In genomic region chr17:30682280-30682679, GRCh38 we compare ENCODE assay signal across 4 cellular contexts.
DNase-seq lines count a peak whose midpoint lies in the region; ATAC-seq, FAIRE-seq and TF ChIP-seq lines count a peak whose summit lies in the region.
"Not testable (repeated sequence)": the region's sequence is repeated elsewhere in the genome, so short reads cannot be mapped to it uniquely, and the experiment has no call there.

No MANE protein-coding gene starts in this region.

- H4K20me1 ChIP-seq in K562 (replicated peaks; ENCODE audit: control insufficient read depth, insufficient read depth, low read length); HepG2 (ENCODE audit: insufficient read depth, low read length): not testable (repeated sequence)

- not testable (repeated sequence) for H3K9me1 ChIP-seq in K562 (ENCODE audit: control insufficient read depth, insufficient read depth, low read length)

- not testable (repeated sequence) for H3K9me3 ChIP-seq in HEK293 (ENCODE audit: control insufficient read depth, insufficient read depth, low read depth, low read length); K562 (replicated peaks; ENCODE audit: control insufficient read depth, insufficient read depth, low read depth, low read length); HepG2 (ENCODE audit: low read length)

- FAIRE-seq in HTR-8/SVneo (lab: Jason Lieb, UNC): peak; percentile 91
- not testable (repeated sequence) for FAIRE-seq in K562 (lab: Jason Lieb, UNC); HepG2 (lab: Jason Lieb, UNC)

- BruUV-seq in K562 (replicated peaks; lab: Mats Ljungman, UMichigan); HepG2 (replicated peaks; lab: Mats Ljungman, UMichigan): not testable (repeated sequence)

- POLR2A ChIA-PET in HEK293 (lab: Yijun Ruan, JAX); HepG2 (lab: Yijun Ruan, JAX): not testable (repeated sequence)
- POLR2A ChIA-PET in K562 (lab: Yijun Ruan, JAX): interaction anchor here (0.6 kb wide), 1 partner anchor 76 kb away, joined by 3 read pairs; no protein-coding TSS in a partner anchor

- H3K4me2 ChIP-seq in K562 (ENCODE audit: insufficient read depth, low read length); HepG2 (ENCODE audit: low read depth, low read length): not testable (repeated sequence)

- H3K36me3 ChIP-seq in HEK293 (ENCODE audit: control insufficient read depth in 2 of 2, insufficient read depth in 1 of 2, low read length in 2 of 2); K562 (ENCODE audit: control insufficient read depth, insufficient read depth, low read length); HepG2 (replicated peaks in 1 of 2; ENCODE audit: control insufficient read depth in 1 of 2, insufficient read depth in 2 of 2, low read length in 2 of 2): not testable (repeated sequence)

- TF ChIP-seq POLR2A in K562 (conservative IDR thresholded peaks at IDR 0.05); HepG2 (IDR thresholded peaks at IDR 0.05; ENCODE audit: insufficient read depth in 1 of 2, low read depth in 2 of 2, low read length in 2 of 2): not testable (repeated sequence)

- not testable (repeated sequence) for H2AFZ ChIP-seq in K562 (ENCODE audit: low read depth, low read length); HepG2 (ENCODE audit: low read length)

- not testable (repeated sequence) for H3K27ac ChIP-seq in HEK293 (ENCODE audit: extremely low read depth, low read depth, low read length); K562 (ENCODE audit: extremely low read depth, low read depth, low read length); HepG2 (ENCODE audit: extremely low read length, insufficient read depth, low read length)

- not testable (repeated sequence) for TF ChIP-seq CTCF in HEK293 (tag by site-specific recombination; IDR thresholded peaks at IDR 0.05); K562 (IDR thresholded peaks at IDR 0.05 in 2 of 3, conservative IDR thresholded peaks at IDR 0.05 in 1 of 3; ENCODE audit: insufficient read depth in 2 of 3, low read depth in 1 of 3, low read length in 3 of 3); HepG2 (CRISPR knock-in tag; IDR thresholded peaks at IDR 0.05)

- H3K79me2 ChIP-seq in K562 (ENCODE audit: control insufficient read depth, insufficient read depth, low read length); HepG2 (ENCODE audit: insufficient read depth, low read length): not testable (repeated sequence)

- WGBS in K562 (ENCODE audit: insufficient coverage, low coverage, missing lambda C conversion rate): 7% methylated on average over 4 of the region's 4 CpGs
- WGBS in HepG2 (ENCODE audit: low lambda C conversion rate): 56% methylated on average over 3 of the region's 4 CpGs

- H3K4me1 ChIP-seq in HEK293 (ENCODE audit: control insufficient read depth, insufficient read depth, low read length); K562 (replicated peaks in 1 of 2; ENCODE audit: control insufficient read depth in 2 of 2, insufficient read depth in 2 of 2, low read length in 2 of 2); HepG2 (ENCODE audit: insufficient read depth, low read length): not testable (repeated sequence)

- not testable (repeated sequence) for H3K27me3 ChIP-seq in K562 (ENCODE audit: control insufficient read depth in 2 of 2, insufficient read depth in 2 of 2, low read length in 2 of 2); HepG2 (ENCODE audit: control insufficient read depth in 1 of 2, insufficient read depth in 2 of 2, low read length in 2 of 2)

- in situ Hi-C loops in K562 (cut with MboI); HepG2 (cut with HindIII; ENCODE audit: extremely low pct_ligation_motif_present, low pct_unique_long_range_greater_than_20kb): not testable (repeated sequence)

- H3K9ac ChIP-seq in K562 (ENCODE audit: insufficient read depth in 1 of 2, low read depth in 2 of 2, low read length in 2 of 2); HepG2 (ENCODE audit: insufficient read depth, low read depth, low read length): not testable (repeated sequence)

- not testable (repeated sequence) for DNase-seq in HTR-8/SVneo (ENCODE audit: insufficient read length, low spot score); K562 (ENCODE audit: extremely low read depth in 1 of 4, low spot score in 3 of 4); HepG2 (ENCODE audit: low spot score)

- TF ChIP-seq EP300 in K562 (IDR thresholded peaks at IDR 0.05; ENCODE audit: low read length); HepG2 (IDR thresholded peaks at IDR 0.05; ENCODE audit: low read depth in 2 of 2, low read length in 2 of 2); HepG2 (CRISPR knock-in tag; IDR thresholded peaks at IDR 0.05; ENCODE audit: borderline replicate concordance): not testable (repeated sequence)

- H3K4me3 ChIP-seq in HEK293 (ENCODE audit: low read depth, low read length); K562; HepG2 (replicated peaks in 1 of 3; ENCODE audit: insufficient read depth in 1 of 3, low read depth in 2 of 3, low read length in 3 of 3): not testable (repeated sequence)

- intact Hi-C loops in K562 (cut with micrococcal nuclease); HepG2 (cut with micrococcal nuclease; ENCODE audit: unreplicated experiment): not testable (repeated sequence)

- not testable (repeated sequence) for ATAC-seq in K562, HepG2

- CTCF ChIA-PET in HEK293 (lab: Yijun Ruan, JAX); K562 (lab: Yijun Ruan, JAX; ENCODE audit: low intra/inter-chr PET ratio); HepG2 (lab: Yijun Ruan, JAX; ENCODE audit: low intra/inter-chr PET ratio, low total read pairs): not testable (repeated sequence)

- TF ChIP-seq RAD21 in K562 (CRISPR knock-in tag; conservative IDR thresholded peaks at IDR 0.05 in 1 of 2, IDR thresholded peaks at IDR 0.05 in 1 of 2); HepG2 (CRISPR knock-in tag; IDR thresholded peaks at IDR 0.05): not testable (repeated sequence)

TF ChIP-seq in HEK293, 187 proteins besides CTCF, POLR2A, EP300 and RAD21:
- TF ChIP-seq ZNF121 (tag by site-specific recombination; IDR thresholded peaks at IDR 0.05): peak; percentile 64
TF ChIP-seq in HEK293: peak in this region for 1; not testable (repeated sequence) for 186.

TF ChIP-seq in K562, 482 proteins besides CTCF, POLR2A, EP300 and RAD21:
- TF ChIP-seq ZNF121 (CRISPR knock-in tag; conservative IDR thresholded peaks at IDR 0.05): peak; percentile 75

TF ChIP-seq in HepG2, 621 proteins besides CTCF, POLR2A, EP300 and RAD21:
- 0 out of 2 replicates have a peak, but pooled peaks have one; percentile 31 for TF ChIP-seq ZNF121 (CRISPR knock-in tag; IDR thresholded peaks at IDR 0.05)
